23 cellular contexts compared by ENCODE assay signal in genomic region chr7:81534996-81535395, GRCh38.
"Had no signal": no experiment of that assay in that cellular context is flagged by ENCODE, and none has a peak within 500 bp of the region (broad histone marks: within the 10 kb centered on the region; RNA-seq: fewer than 3 reads in every experiment).

No MANE protein-coding gene starts in this region.

- H3K9ac ChIP-seq: neural progenitor cell had no signal

- H3K27ac ChIP-seq: adrenal gland, breast epithelium, colonic mucosa, dorsolateral prefrontal cortex, esophagus squamous epithelium, foreskin keratinocyte, left lung, neural progenitor cell, transverse colon had no signal

- H3K36me3 ChIP-seq: adrenal gland, breast epithelium, colonic mucosa, esophagus squamous epithelium, left lung, neural progenitor cell, transverse colon had no signal

- H3K4me2 ChIP-seq: neural progenitor cell had no signal

- H3K4me1 Mint-ChIP-seq: activated T-helper 17 cell treated with anti-CD3 and anti-CD28 coated beads, Interleukin-2, amount 50 U/mL, for 72 hours; central memory CD8-positive, alpha-beta T cell; naive thymus-derived CD8-positive, alpha-beta T cell; neural progenitor cell; stimulated activated naive B cell treated with anti-CD40 and anti-IgM and Interleukin-4, amounts not matched to agents 10 μg/mL and 1 μg/mL and 100 μg/mL, for 72 hours had no signal

- DNase-seq: activated CD4-positive, alpha-beta T cell treated with anti-CD3 and anti-CD28 coated beads for 1 hour; activated CD8-positive, alpha-beta memory T cell treated with anti-CD3 and anti-CD28 coated beads for 24 hours; activated CD8-positive, alpha-beta memory T cell treated with anti-CD3 and anti-CD28 coated beads, Interleukin-2, amount 50 U/mL, for 4 hours; activated T-cell treated with anti-CD3 and anti-CD28 coated beads, Interleukin-2, amount 50 U/mL, for 24 hours; adrenal gland; colonic mucosa; dorsolateral prefrontal cortex; effector memory CD8-positive, alpha-beta T cell; esophagus squamous epithelium; foreskin keratinocyte; naive thymus-derived CD8-positive, alpha-beta T cell; stimulated activated CD4-positive, alpha-beta T cell treated with anti-CD3 and anti-CD28 coated beads, Interleukin-2, amount 100 ng/mL, for 48 hours; stimulated activated CD8-positive, alpha-beta memory T cell treated with anti-CD3 and anti-CD28 coated beads, Interleukin-4, amount 100 ng/mL, for 48 hours; stimulated activated naive B cell treated with anti-CD40 and anti-IgM and Interleukin-4, amounts not matched to agents 10 μg/mL and 1 μg/mL and 100 μg/mL, for 72 hours; transverse colon had no signal

- H3K9me3 Mint-ChIP-seq: neural progenitor cell had no signal

- H3K4me3 ChIP-seq: adrenal gland, breast epithelium, colonic mucosa, dorsolateral prefrontal cortex, esophagus squamous epithelium, left lung, lung, neural progenitor cell, transverse colon had no signal

- H3K27me3 ChIP-seq: adrenal gland, breast epithelium, colonic mucosa, dorsolateral prefrontal cortex, esophagus squamous epithelium, foreskin keratinocyte, left lung, neural progenitor cell, transverse colon had no signal

- H3K9me3 ChIP-seq: adrenal gland, breast epithelium, colonic mucosa, esophagus squamous epithelium, left lung, transverse colon had no signal

- H3K27me3 Mint-ChIP-seq: activated naive CD8-positive, alpha-beta T cell; activated T-cell treated with anti-CD3 and anti-CD28 coated beads, Interleukin-2, amount 50 U/mL, for 24 hours; activated T-helper 17 cell treated with anti-CD3 and anti-CD28 coated beads, Interleukin-2, amount 50 U/mL, for 72 hours; central memory CD8-positive, alpha-beta T cell; effector memory CD8-positive, alpha-beta T cell; naive thymus-derived CD8-positive, alpha-beta T cell; progenitor cell of endocrine pancreas; stimulated activated naive B cell treated with anti-CD40 and anti-IgM and Interleukin-4, amounts not matched to agents 10 μg/mL and 1 μg/mL and 100 μg/mL, for 72 hours had no signal

- H3K4me1 ChIP-seq: adrenal gland, breast epithelium, colonic mucosa, esophagus squamous epithelium, foreskin keratinocyte, left lung, neural progenitor cell, transverse colon had no signal

- H3K36me3 Mint-ChIP-seq: activated naive CD8-positive, alpha-beta T cell; naive thymus-derived CD8-positive, alpha-beta T cell; neural progenitor cell; stimulated activated naive B cell treated with anti-CD40 and anti-IgM and Interleukin-4, amounts not matched to agents 10 μg/mL and 1 μg/mL and 100 μg/mL, for 72 hours had no signal

- H2AFZ ChIP-seq: neural progenitor cell had no signal

- H3K4me3 Mint-ChIP-seq: activated naive CD8-positive, alpha-beta T cell; activated T-cell treated with anti-CD3 and anti-CD28 coated beads, Interleukin-2, amount 50 U/mL, for 24 hours; activated T-helper 17 cell treated with anti-CD3 and anti-CD28 coated beads, Interleukin-2, amount 50 U/mL, for 72 hours; central memory CD8-positive, alpha-beta T cell; effector memory CD8-positive, alpha-beta T cell; naive thymus-derived CD8-positive, alpha-beta T cell; neural progenitor cell; stimulated activated naive B cell treated with anti-CD40 and anti-IgM and Interleukin-4, amounts not matched to agents 10 μg/mL and 1 μg/mL and 100 μg/mL, for 72 hours had no signal

- ATAC-seq: activated T-helper 17 cell treated with anti-CD3 and anti-CD28 coated beads, Interleukin-2, amount 50 U/mL, for 72 hours; effector memory CD8-positive, alpha-beta T cell; left lung; naive thymus-derived CD8-positive, alpha-beta T cell; stimulated activated naive B cell treated with anti-CD40 and anti-IgM and Interleukin-4, amounts not matched to agents 10 μg/mL and 1 μg/mL and 100 μg/mL, for 72 hours had no signal

- H3K27ac Mint-ChIP-seq: activated naive CD8-positive, alpha-beta T cell; activated T-cell treated with anti-CD3 and anti-CD28 coated beads, Interleukin-2, amount 50 U/mL, for 24 hours; activated T-helper 17 cell treated with anti-CD3 and anti-CD28 coated beads, Interleukin-2, amount 50 U/mL, for 72 hours; effector memory CD8-positive, alpha-beta T cell; naive thymus-derived CD8-positive, alpha-beta T cell; neural progenitor cell; progenitor cell of endocrine pancreas; stimulated activated naive B cell treated with anti-CD40 and anti-IgM and Interleukin-4, amounts not matched to agents 10 μg/mL and 1 μg/mL and 100 μg/mL, for 72 hours had no signal
